ENCODE assay signal across 25 cellular contexts in the genomic region with DNA sequence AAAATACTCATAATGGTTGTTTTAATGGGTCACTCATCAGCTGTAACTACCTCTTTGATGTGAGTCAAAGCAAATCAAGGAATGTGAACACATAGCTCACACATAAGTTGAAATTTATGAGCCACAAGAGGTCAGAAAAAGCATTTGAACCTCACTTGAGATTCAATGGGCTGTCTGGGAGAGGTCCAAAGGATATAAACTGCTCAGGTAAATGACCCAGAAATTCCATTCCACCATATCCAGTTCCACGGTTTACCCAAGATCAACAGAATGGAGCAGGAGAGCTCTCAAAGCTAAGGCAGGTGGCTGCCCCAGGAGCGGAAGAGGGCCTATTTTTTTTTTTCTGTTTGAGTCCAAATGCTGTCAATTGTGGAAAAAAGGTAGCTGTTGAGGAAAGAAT.
DNase-seq lines count a peak whose midpoint lies in the region; ATAC-seq, FAIRE-seq and TF ChIP-seq lines count a peak whose summit lies in the region.
"Had no signal": no experiment of that assay in that cellular context is flagged by ENCODE, and none has a peak within 500 bp of the region (broad histone marks: within the 10 kb centered on the region; RNA-seq: fewer than 3 reads in every experiment).

No MANE protein-coding gene starts in this region.

- ATAC-seq in lower lobe of right lung (peak; percentile 68 to 81), GM19395 (IDR thresholded peaks at IDR 0.05; ENCODE audit: unreplicated experiment) (no peak)
- ATAC-seq: activated CD8-positive, alpha-beta memory T cell treated with anti-CD3 and anti-CD28 coated beads, Interleukin-2, amount 10 ng/mL, durations not matched to agents 7 days and 5 days; Panc1 had no signal

- H3K36me3 ChIP-seq in astrocyte (ENCODE audit: insufficient read depth, low read length) (no peaks in the 10 kb centered on the region), lower lobe of right lung (no peaks in the 10 kb centered on the region), Karpas-422 (ENCODE audit: insufficient read depth, low read length) (no peaks in the 10 kb centered on the region), PC-9 (ENCODE audit: low read depth) (no peaks in the 10 kb centered on the region)
- H3K36me3 ChIP-seq: SJSA1, spleen had no signal

- intact Hi-C loops in lower lobe of right lung (cut with DNase I) (no loop called here), PC-9 (cut with micrococcal nuclease; ENCODE audit: unreplicated experiment) (no loop called here)

- H3K4me1 ChIP-seq in astrocyte (ENCODE audit: insufficient read depth, low read length) (no peaks in the 10 kb centered on the region), lower lobe of right lung (no peaks in the 10 kb centered on the region), Karpas-422 (ENCODE audit: low read length) (no peaks in the 10 kb centered on the region), PC-9 (replicated peaks; ENCODE audit: insufficient read depth) (no peaks in the 10 kb centered on the region)
- H3K4me1 ChIP-seq: SJSA1, spleen had no signal

- no peaks in the 10 kb centered on the region for H3K9me3 ChIP-seq in astrocyte (ENCODE audit: insufficient read depth, low read depth, low read length)
- no peaks in the 10 kb centered on the region for H3K9me3 ChIP-seq in lower lobe of right lung
- H3K9me3 ChIP-seq in Karpas-422 (ENCODE audit: low read length): no peaks in the 10 kb centered on the region
- no peaks in the 10 kb centered on the region for H3K9me3 ChIP-seq in PC-9 (ENCODE audit: insufficient read depth, low read depth)

- no peak overlapping the region for H3K27ac ChIP-seq in astrocyte (ENCODE audit: low read depth, low read length)
- no peak overlapping the region for H3K27ac ChIP-seq in lower lobe of right lung
- H3K27ac ChIP-seq in Karpas-422 (ENCODE audit: low read length): no peak overlapping the region
- no peak overlapping the region for H3K27ac ChIP-seq in PC-9
- H3K27ac ChIP-seq: epithelial cell of prostate, SJSA1, spleen had no signal

- H3K36me3 Mint-ChIP-seq in astrocyte (ENCODE audit: low read depth, unreplicated experiment): peaks cover 7% of the 10 kb centered on the region
- H3K36me3 Mint-ChIP-seq: activated CD8-positive, alpha-beta memory T cell treated with anti-CD3 and anti-CD28 coated beads, Interleukin-2, amount 10 ng/mL, durations not matched to agents 7 days and 5 days; CD14-positive monocyte had no signal

- H3K9ac ChIP-seq in astrocyte (ENCODE audit: low read length): no peak overlapping the region
- H3K9ac ChIP-seq in Karpas-422 (ENCODE audit: low read length): no peak overlapping the region

- peak; percentile 29 for DNase-seq in EH (ENCODE audit: low read depth)
- peak; percentile 62 for DNase-seq in NCI-H2029 treated with DMSO at 0.1 percent for 48 hours (lab: John Stamatoyannopoulos, UW)
- DNase-seq in astrocyte (ENCODE audit: low read depth): peak; percentile 27
- no peak for DNase-seq in lower lobe of right lung
- DNase-seq in T-helper 9 cell: no peak
- DNase-seq in Karpas-422: no peak
- DNase-seq in PC-9: no peak
- DNase-seq: activated CD4-positive, alpha-beta T cell treated with anti-CD3 and anti-CD28 coated beads, Interleukin-2, amount 10 ng/mL, durations not matched to agents 7 days and 5 days; activated CD8-positive, alpha-beta memory T cell treated with anti-CD3 and anti-CD28 coated beads, Interleukin-2, amount 10 ng/mL, durations not matched to agents 7 days and 5 days; aorta; foreskin fibroblast; NCI-H1092; nucleus accumbens; spleen; stimulated activated CD4-positive, alpha-beta T cell treated with anti-CD3 and anti-CD28 coated beads, Interleukin-4, amount 100 ng/mL, for 24 hours; stimulated activated naive CD4-positive, alpha-beta T cell treated with Interleukin-2 at 50 U/mL for 16 hours; T-helper 2 cell had no signal

- no peak for FAIRE-seq in astrocyte (lab: Jason Lieb, UNC)
- FAIRE-seq: HTR-8/SVneo had no signal

- POLR2A ChIA-PET in PC-9 (lab: Charles Lee; ENCODE audit: unreplicated experiment): no interaction called here

- H4K20me1 ChIP-seq in astrocyte (ENCODE audit: insufficient read depth, low read length): no peaks in the 10 kb centered on the region
- H4K20me1 ChIP-seq in Karpas-422 (ENCODE audit: insufficient read depth, low read depth, low read length): no peaks in the 10 kb centered on the region
- no peaks in the 10 kb centered on the region for H4K20me1 ChIP-seq in PC-9 (ENCODE audit: insufficient read depth)

- no peak overlapping the region for H3K27ac Mint-ChIP-seq in astrocyte (ENCODE audit: unreplicated experiment)
- H3K27ac Mint-ChIP-seq: activated CD4-positive, alpha-beta T cell treated with anti-CD3 and anti-CD28 coated beads, Interleukin-2, amount 10 ng/mL, durations not matched to agents 7 days and 5 days; activated CD8-positive, alpha-beta memory T cell treated with anti-CD3 and anti-CD28 coated beads, Interleukin-2, amount 10 ng/mL, durations not matched to agents 7 days and 5 days; activated naive CD4-positive, alpha-beta T cell treated with anti-CD3 and anti-CD28 coated beads, Interleukin-2, amount 50 U/mL, for 24 hours; activated T-helper 1 cell treated with anti-CD3 and anti-CD28 coated beads, Interleukin-12 subunit alpha, Interleukin-12 subunit beta, Interleukin-2, Interleukin-4 antibody, amounts not matched to agents 30 ng/mL and 10 ng/mL and 1 ng/mL, durations not matched to agents 14 hours and 24 hours and 36 hours; CD14-positive monocyte had no signal

- peaks cover 15% of the 10 kb centered on the region for H3K9me3 Mint-ChIP-seq in astrocyte (ENCODE audit: unreplicated experiment)
- H3K9me3 Mint-ChIP-seq: activated T-helper 1 cell treated with anti-CD3 and anti-CD28 coated beads, Interleukin-12 subunit alpha, Interleukin-12 subunit beta, Interleukin-2, Interleukin-4 antibody, amounts not matched to agents 30 ng/mL and 10 ng/mL and 1 ng/mL, durations not matched to agents 14 hours and 24 hours and 36 hours had no signal

- H3K4me2 ChIP-seq in astrocyte (ENCODE audit: low read length) (no peak overlapping the region), Karpas-422 (ENCODE audit: low read depth, low read length, poor library complexity, severe bottlenecking) (no peak overlapping the region), PC-9 (no peak overlapping the region)

- CTCF ChIA-PET in PC-9 (lab: Charles Lee): no interaction called here

- peaks cover 3% of the 10 kb centered on the region for H3K4me1 Mint-ChIP-seq in astrocyte (ENCODE audit: low read depth, unreplicated experiment)
- H3K4me1 Mint-ChIP-seq: activated CD4-positive, alpha-beta T cell treated with anti-CD3 and anti-CD28 coated beads, Interleukin-2, amount 10 ng/mL, durations not matched to agents 7 days and 5 days; activated CD8-positive, alpha-beta memory T cell treated with anti-CD3 and anti-CD28 coated beads, Interleukin-2, amount 10 ng/mL, durations not matched to agents 7 days and 5 days; activated naive CD4-positive, alpha-beta T cell treated with anti-CD3 and anti-CD28 coated beads, Interleukin-2, amount 50 U/mL, for 24 hours had no signal

- H3K79me2 ChIP-seq in astrocyte (ENCODE audit: insufficient read depth, low read length) (no peaks in the 10 kb centered on the region), Karpas-422 (ENCODE audit: low read length) (no peaks in the 10 kb centered on the region), PC-9 (ENCODE audit: low read depth) (no peaks in the 10 kb centered on the region)

- H3F3A ChIP-seq in PC-9 (ENCODE audit: insufficient read depth, low read depth): no peaks in the 10 kb centered on the region

- H2AFZ ChIP-seq in astrocyte (ENCODE audit: low read depth, low read length) (no peak overlapping the region), Karpas-422 (ENCODE audit: low read length) (no peak overlapping the region), PC-9 (no peak overlapping the region)

- BruUV-seq in PC-9 (replicated peaks; lab: Mats Ljungman, UMichigan): no TSS peak

- no peak overlapping the region for H3K4me3 Mint-ChIP-seq in astrocyte (ENCODE audit: unreplicated experiment)
- H3K4me3 Mint-ChIP-seq: activated CD4-positive, alpha-beta T cell treated with anti-CD3 and anti-CD28 coated beads, Interleukin-2, amount 10 ng/mL, durations not matched to agents 7 days and 5 days; activated CD8-positive, alpha-beta memory T cell treated with anti-CD3 and anti-CD28 coated beads, Interleukin-2, amount 10 ng/mL, durations not matched to agents 7 days and 5 days; activated naive CD4-positive, alpha-beta T cell treated with anti-CD3 and anti-CD28 coated beads, Interleukin-2, amount 50 U/mL, for 24 hours; activated T-helper 1 cell treated with anti-CD3 and anti-CD28 coated beads, Interleukin-12 subunit alpha, Interleukin-12 subunit beta, Interleukin-2, Interleukin-4 antibody, amounts not matched to agents 30 ng/mL and 10 ng/mL and 1 ng/mL, durations not matched to agents 14 hours and 24 hours and 36 hours; CD14-positive monocyte had no signal

- no peaks in the 10 kb centered on the region for H3K27me3 ChIP-seq in astrocyte (ENCODE audit: insufficient read depth, low read length)
- H3K27me3 ChIP-seq in lower lobe of right lung (ENCODE audit: low read depth): no peaks in the 10 kb centered on the region
- no peaks in the 10 kb centered on the region for H3K27me3 ChIP-seq in Karpas-422 (ENCODE audit: low read length)
- no peaks in the 10 kb centered on the region for H3K27me3 ChIP-seq in PC-9 (ENCODE audit: insufficient read depth, low read depth)

- TF ChIP-seq CTCF in astrocyte (IDR thresholded peaks at IDR 0.05; ENCODE audit: insufficient read depth, low read depth, low read length): no peak
- no peak for TF ChIP-seq CTCF in lower lobe of right lung (IDR thresholded peaks at IDR 0.05)
- TF ChIP-seq CTCF in PC-9 (conservative IDR thresholded peaks at IDR 0.05): no peak

- H3K4me3 ChIP-seq in astrocyte (ENCODE audit: insufficient read depth, low read depth, low read length) (no peak overlapping the region), lower lobe of right lung (no peak overlapping the region), Karpas-422 (ENCODE audit: low read length) (no peak overlapping the region), PC-9 (no peak overlapping the region)
- H3K4me3 ChIP-seq: SJSA1, spleen had no signal

- H3K27me3 Mint-ChIP-seq in astrocyte (ENCODE audit: low read depth, unreplicated experiment): no peaks in the 10 kb centered on the region
- H3K27me3 Mint-ChIP-seq: activated CD8-positive, alpha-beta memory T cell treated with anti-CD3 and anti-CD28 coated beads, Interleukin-2, amount 10 ng/mL, durations not matched to agents 7 days and 5 days had no signal

- no peaks in the 10 kb centered on the region for H3K9me2 ChIP-seq in Karpas-422 (replicated peaks; ENCODE audit: insufficient read depth, low read length)
- no peaks in the 10 kb centered on the region for H3K9me2 ChIP-seq in PC-9 (ENCODE audit: insufficient read depth)

Comparison
In these comparisons a context has a peak if more than half of its experiments do, and no peak if none do; other contexts are left out.
1. DNase-seq: peak in EH (single experiment), NCI-H2029 treated with DMSO at 0.1 percent for 48 hours (single experiment) and astrocyte (single experiment); none in lower lobe of right lung (single experiment), T-helper 9 cell (single experiment), Karpas-422 (single experiment) and PC-9 (0 of 2).